In genomic region chr1:26820784-26821269, GRCh38 we compare ENCODE assay signal across 9 cellular contexts. TPM values are rescaled to one million over a fixed set of nuclear protein-coding genes. Genes with fewer than 3 reads are reported as not detected.
DNase-seq lines count a peak whose midpoint lies in the region; ATAC-seq and TF ChIP-seq lines count a peak whose summit lies in the region.
"Had no signal": no experiment of that assay in that cellular context is flagged by ENCODE, and none has a peak within 500 bp of the region (broad histone marks: within the 10 kb centered on the region; RNA-seq: fewer than 3 reads in every experiment).

No MANE protein-coding gene starts in this region.

- DNase-seq in GM13976 (ENCODE audit: low spot score) (peak; percentile 82), Kasumi-1 (lab: John Stamatoyannopoulos, UW) (peak; percentile 88 to 92), chondrocyte (ENCODE audit: low spot score) (no peak), coronary artery (ENCODE audit: low spot score) (no peak), NCI-H1105 (lab: John Stamatoyannopoulos, UW) (no peak), NCI-H345 treated with DMSO at 0.1 percent for 48 hours (lab: John Stamatoyannopoulos, UW; ENCODE audit: unreplicated experiment) (no peak), SHP77 (lab: John Stamatoyannopoulos, UW) (no peak)

- H3K27me3 Mint-ChIP-seq in chondrocyte (ENCODE audit: low read depth), result no peaks in the 10 kb centered on the region

- peaks cover 1% of the 10 kb centered on the region for H3K4me1 Mint-ChIP-seq in chondrocyte (ENCODE audit: low read depth)

- in situ Hi-C loops in GM13976 (cut with MboI; ENCODE audit: low sequenced_read_pairs, unreplicated experiment), result no loop called here

- H3K9me3 Mint-ChIP-seq in chondrocyte (ENCODE audit: low read depth), result no peaks in the 10 kb centered on the region

- H3K4me3 ChIP-seq in coronary artery, result no peak overlapping the region

- peak; percentile 81 for ATAC-seq in GM21576 (IDR thresholded peaks at IDR 0.05; ENCODE audit: unreplicated experiment)

- H3K4me3 Mint-ChIP-seq in chondrocyte (ENCODE audit: unreplicated experiment), result no peak overlapping the region

- H3K36me3 Mint-ChIP-seq in chondrocyte (ENCODE audit: low read depth), result no peaks in the 10 kb centered on the region

- TF ChIP-seq CTCF in GM13976 (IDR thresholded peaks at IDR 0.05; ENCODE audit: borderline replicate concordance, control extremely low read depth, extremely low read depth, insufficient read depth, missing control alignments), result peak; percentile 21
- TF ChIP-seq CTCF in chondrocyte (IDR thresholded peaks at IDR 0.05), result peak; percentile 24
- no peak for TF ChIP-seq CTCF in coronary artery (IDR thresholded peaks at IDR 0.05)

- no peak overlapping the region for H3K27ac ChIP-seq in coronary artery

- no peak overlapping the region for H3K27ac Mint-ChIP-seq in chondrocyte (ENCODE audit: unreplicated experiment)

RNA-seq across cellular contexts. Expression of gene ZDHHC18, which starts 5.7 kb away (rescaled TPM):
- total RNA-seq in chondrocyte, result 20.2 to 27.8 TPM (median 25.5 TPM) in 3 replicates

RNA-seq across cellular contexts. Expression of gene PIGV, which starts 33.1 kb away (rescaled TPM):
- 11.2 to 15.8 TPM (median 12.4 TPM) in 3 replicates for total RNA-seq in chondrocyte

RNA-seq across cellular contexts. Expression of gene SFN, which starts 42.1 kb away (rescaled TPM):
- not detected in 3 replicates for total RNA-seq in chondrocyte
- total RNA-seq: RPMI7951 had no signal

Comparison
In these comparisons a context has a peak if more than half of its experiments do, and no peak if none do; other contexts are left out.
1. DNase-seq: peak in GM13976 (single experiment) and Kasumi-1 (2 of 2); none in chondrocyte (single experiment), coronary artery (single experiment), NCI-H1105 (single experiment), NCI-H345 treated with DMSO at 0.1 percent for 48 hours (single experiment) and SHP77 (0 of 2).